Comparison of ENCODE assay signal across 10 cellular contexts in the genomic region with DNA sequence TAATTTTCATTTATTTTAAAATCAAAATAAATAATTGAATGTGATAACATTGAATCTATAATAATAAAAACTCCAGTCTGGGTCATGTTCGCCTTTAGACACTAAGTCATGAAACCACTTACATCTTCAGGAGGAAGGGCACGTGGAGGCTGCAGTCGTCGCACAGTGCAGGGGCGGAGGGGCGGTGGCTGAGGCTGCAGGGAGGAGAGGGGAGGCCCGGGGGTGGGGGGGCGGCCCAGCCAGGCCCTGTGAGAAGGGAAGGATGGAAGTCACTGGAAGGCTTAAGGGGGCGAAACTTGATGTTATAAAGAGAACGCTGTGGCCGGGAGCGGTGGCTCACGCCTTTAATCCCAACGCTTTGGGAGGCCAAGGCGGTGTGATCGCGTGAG. TPM values are rescaled to one million over a fixed set of nuclear protein-coding genes. Genes with fewer than 3 reads are reported as not detected.
A peak's percentile ranks its signal among the peaks of the same experiment; 100 is the strongest.
DNase-seq lines count a peak whose midpoint lies in the region; TF ChIP-seq lines count a peak whose summit lies in the region.
"Had no signal": no experiment of that assay in that cellular context is flagged by ENCODE, and none has a peak within 500 bp of the region (broad histone marks: within the 10 kb centered on the region; RNA-seq: fewer than 3 reads in every experiment).

No MANE protein-coding gene starts in this region.

- DNase-seq in activated naive CD4-positive, alpha-beta T cell treated with anti-CD3 and anti-CD28 coated beads for 36 hours = peak; percentile 20
- no peak for DNase-seq in activated naive CD4-positive, alpha-beta T cell (lab: John Stamatoyannopoulos, UW)
- DNase-seq in ascending aorta (ENCODE audit: low spot score in 2 of 2) (no peak), type B pancreatic cell (ENCODE audit: extremely low spot score, unreplicated experiment) (no peak), epidermal melanocyte (ENCODE audit: insufficient read length, low spot score) (no peak), NOMO-1 treated with DMSO at 0.1 percent for 48 hours (lab: John Stamatoyannopoulos, UW; ENCODE audit: unreplicated experiment) (no peak), SIG-M5 (lab: John Stamatoyannopoulos, UW) (no peak)
- DNase-seq: NCI-H226 had no signal

- H3K27ac Mint-ChIP-seq in activated naive CD4-positive, alpha-beta T cell treated with anti-CD3 and anti-CD28 coated beads for 36 hours = no peak overlapping the region
- no peak overlapping the region for H3K27ac Mint-ChIP-seq in type B pancreatic cell
- H3K27ac Mint-ChIP-seq: IgD-negative memory B cell had no signal

- H3K27me3 ChIP-seq in ascending aorta = no peaks in the 10 kb centered on the region

- H3K36me3 ChIP-seq in ascending aorta (no peaks in the 10 kb centered on the region), mesodermal cell (ENCODE audit: control insufficient read depth, insufficient read depth, low read length) (no peaks in the 10 kb centered on the region)

- H3K9me3 Mint-ChIP-seq in activated naive CD4-positive, alpha-beta T cell treated with anti-CD3 and anti-CD28 coated beads for 36 hours = no peaks in the 10 kb centered on the region
- H3K9me3 Mint-ChIP-seq in type B pancreatic cell = no peaks in the 10 kb centered on the region

- H3K36me3 Mint-ChIP-seq in activated naive CD4-positive, alpha-beta T cell treated with anti-CD3 and anti-CD28 coated beads for 36 hours (ENCODE audit: low read depth) = no peaks in the 10 kb centered on the region
- no peaks in the 10 kb centered on the region for H3K36me3 Mint-ChIP-seq in type B pancreatic cell
- H3K36me3 Mint-ChIP-seq: IgD-negative memory B cell had no signal

- H3K4me1 ChIP-seq in ascending aorta = peaks cover 5 to 22% of the 10 kb centered on the region in 2 donors
- peaks cover 22% of the 10 kb centered on the region for H3K4me1 ChIP-seq in mesodermal cell (ENCODE audit: control insufficient read depth, insufficient read depth, low read length, poor library complexity, severe bottlenecking)

- H3K9me3 ChIP-seq in ascending aorta (no peaks in the 10 kb centered on the region), mesodermal cell (ENCODE audit: control insufficient read depth, low read length) (no peaks in the 10 kb centered on the region)

- H3K27ac ChIP-seq in ascending aorta (no peak overlapping the region), mesodermal cell (ENCODE audit: low read depth, low read length, severe bottlenecking) (no peak overlapping the region)

- peaks cover 8% of the 10 kb centered on the region for H3K27me3 Mint-ChIP-seq in activated naive CD4-positive, alpha-beta T cell treated with anti-CD3 and anti-CD28 coated beads for 36 hours (ENCODE audit: low read depth)
- H3K27me3 Mint-ChIP-seq in type B pancreatic cell = no peaks in the 10 kb centered on the region

- intact Hi-C loops in activated naive CD4-positive, alpha-beta T cell treated with anti-CD3 and anti-CD28 coated beads for 36 hours (cut with micrococcal nuclease) = loop anchor here (10.0 kb wide), 2 partner anchors 131 to 301 kb away; a partner anchor contains a TSS
- intact Hi-C loops in ascending aorta (cut with DNase I) = loop anchor here (10.0 kb wide), 1 partner anchor 361 kb away; no protein-coding TSS in a partner anchor

- H3K4me3 ChIP-seq in ascending aorta (peak overlapping the region; percentile 64 to 90), mesodermal cell (ENCODE audit: extremely low read depth, insufficient read depth, low read length, poor library complexity, severe bottlenecking) (peak overlapping the region; percentile 1)

- no peak for TF ChIP-seq CTCF in ascending aorta (IDR thresholded peaks at IDR 0.05)
- TF ChIP-seq CTCF in type B pancreatic cell (conservative IDR thresholded peaks at IDR 0.05) = no peak

- peak overlapping the region; percentile 32 for H3K4me3 Mint-ChIP-seq in activated naive CD4-positive, alpha-beta T cell treated with anti-CD3 and anti-CD28 coated beads for 36 hours
- peak overlapping the region; percentile 39 for H3K4me3 Mint-ChIP-seq in type B pancreatic cell

- CTCF ChIA-PET in activated naive CD4-positive, alpha-beta T cell treated with anti-CD3 and anti-CD28 coated beads for 36 hours (lab: Charles Lee) = no interaction called here

- 90 to 97% methylated on average over 9 of the region's 17 CpGs for WGBS in mesodermal cell (ENCODE audit: insufficient coverage in 2 of 2), 2 experiments

- H3K4me1 Mint-ChIP-seq in activated naive CD4-positive, alpha-beta T cell treated with anti-CD3 and anti-CD28 coated beads for 36 hours (ENCODE audit: low read depth) = peaks cover 11% of the 10 kb centered on the region
- peaks cover 34% of the 10 kb centered on the region for H3K4me1 Mint-ChIP-seq in type B pancreatic cell (ENCODE audit: unreplicated experiment)

RNA-seq across cellular contexts. Expression of a gene that starts 14.9 kb away (rescaled TPM):
- total RNA-seq in activated naive CD4-positive, alpha-beta T cell treated with anti-CD3 and anti-CD28 coated beads for 36 hours = 1 to 10 TPM; 1.1 to 1.2 TPM
- 49.0 TPM for total RNA-seq in ascending aorta
- polyA plus RNA-seq in mesodermal cell (2013, experiment 1 of 2) = 19.8 TPM
- 18.3 TPM for polyA plus RNA-seq in mesodermal cell (2013, experiment 2 of 2)
- 14.6 and 17.8 TPM in 2 replicates for total RNA-seq in type B pancreatic cell (ENCODE audit: low replicate concordance)
